ENCODE assay signal across 9 cellular contexts in the genomic region with DNA sequence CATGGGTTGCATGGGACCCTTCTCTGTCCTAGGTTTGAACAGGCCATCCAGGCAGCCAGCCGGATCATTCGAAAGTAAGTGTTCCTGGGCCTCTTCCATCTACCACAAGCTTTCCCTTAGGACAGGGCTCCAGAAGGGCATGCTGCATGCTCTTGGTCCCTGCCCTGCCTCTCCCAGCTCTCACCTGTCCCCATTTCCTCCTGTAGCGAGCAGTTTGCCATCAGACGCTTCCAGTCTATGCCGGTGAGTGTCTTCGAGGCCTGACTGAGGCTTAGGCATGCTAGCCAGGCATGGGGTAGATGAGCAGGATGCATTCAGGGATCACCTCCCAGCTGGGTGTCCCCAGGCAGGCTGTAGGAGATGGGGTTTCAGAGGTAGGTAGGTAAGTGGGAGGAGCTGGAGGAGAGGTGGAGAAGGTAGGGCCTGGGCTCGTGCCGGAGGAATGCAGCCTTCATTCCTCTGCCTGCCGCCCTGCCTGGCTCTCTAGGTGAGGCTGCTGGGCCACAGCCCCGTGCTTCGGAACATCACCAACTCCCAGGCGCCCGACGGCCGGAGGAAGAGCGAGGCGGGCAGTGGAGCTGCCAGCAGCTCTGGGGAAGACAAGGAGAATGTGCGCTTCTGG. TPM values are rescaled to one million over a fixed set of nuclear protein-coding genes. Genes with fewer than 3 reads are reported as not detected.
A peak's percentile ranks its signal among the peaks of the same experiment; 100 is the strongest.
DNase-seq lines count a peak whose midpoint lies in the region; FAIRE-seq and TF ChIP-seq lines count a peak whose summit lies in the region.
"Had no signal": no experiment of that assay in that cellular context is flagged by ENCODE, and none has a peak within 500 bp of the region (broad histone marks: within the 10 kb centered on the region; RNA-seq: fewer than 3 reads in every experiment).

No MANE protein-coding gene starts in this region.

- intact Hi-C loops in esophagus squamous epithelium (cut with DNase I), result no loop called here

- FAIRE-seq in urothelium cell line (lab: Jason Lieb, UNC), result no peak
- FAIRE-seq: astrocyte had no signal

- no peaks in the 10 kb centered on the region for H3K9me2 ChIP-seq in DOHH2 (replicated peaks; ENCODE audit: control insufficient read depth, low read length)

- no peaks in the 10 kb centered on the region for H3K9me3 ChIP-seq in DOHH2 (ENCODE audit: control insufficient read depth, insufficient read depth, low read length)
- no peaks in the 10 kb centered on the region for H3K9me3 ChIP-seq in NT2/D1 (ENCODE audit: insufficient read depth, low read length)
- no peaks in the 10 kb centered on the region for H3K9me3 ChIP-seq in esophagus squamous epithelium
- no peaks in the 10 kb centered on the region for H3K9me3 ChIP-seq in HAP-1
- H3K9me3 ChIP-seq: neutrophil had no signal

- H3F3A ChIP-seq in DOHH2 (ENCODE audit: control insufficient read depth, insufficient read depth), result peaks cover 11% of the 10 kb centered on the region; the same call in 1 of the 2 replicates

- H3K27me3 ChIP-seq in DOHH2 (ENCODE audit: control insufficient read depth, low read length) (no peaks in the 10 kb centered on the region), NT2/D1 (ENCODE audit: insufficient read depth, insufficient read length) (no peaks in the 10 kb centered on the region), esophagus squamous epithelium (no peaks in the 10 kb centered on the region), HAP-1 (ENCODE audit: low read depth) (no peaks in the 10 kb centered on the region)
- H3K27me3 ChIP-seq: neutrophil had no signal

- TF ChIP-seq CTCF in DOHH2 (IDR thresholded peaks at IDR 0.05; ENCODE audit: low read depth, low read length, poor library complexity, severe bottlenecking) (no peak), esophagus squamous epithelium (IDR thresholded peaks at IDR 0.05) (no peak), osteocyte (IDR thresholded peaks at IDR 0.05) (no peak)

- in situ Hi-C loops in HAP-1 (cut with MboI; ENCODE audit: low sequenced_read_pairs), result no loop called here

- H3K4me3 ChIP-seq in DOHH2 (ENCODE audit: low read length), result peak overlapping the region; percentile 75
- no peak overlapping the region for H3K4me3 ChIP-seq in NT2/D1 (ENCODE audit: insufficient read length, low read depth)
- H3K4me3 ChIP-seq in esophagus squamous epithelium, result no peak overlapping the region
- H3K4me3 ChIP-seq in HAP-1, result no peak overlapping the region

- H3K4me2 ChIP-seq in DOHH2 (ENCODE audit: low read length), result peak overlapping the region; percentile 83

- WGBS in esophagus squamous epithelium, 2 donors, result 88 to 90% methylated on average over 4 to 12 of the region's 18 CpGs

- peaks cover 84% of the 10 kb centered on the region for H3K4me1 Mint-ChIP-seq in osteocyte (ENCODE audit: unreplicated experiment)

- H3K36me3 Mint-ChIP-seq in osteocyte (ENCODE audit: unreplicated experiment), result peaks cover 59% of the 10 kb centered on the region

- H3K27me3 Mint-ChIP-seq in osteocyte (ENCODE audit: unreplicated experiment), result no peaks in the 10 kb centered on the region

- peak overlapping the region; percentile 64 for H3K27ac Mint-ChIP-seq in osteocyte (ENCODE audit: unreplicated experiment)

- H3K27ac ChIP-seq in DOHH2 (ENCODE audit: low read depth, low read length), result no peak overlapping the region
- peak overlapping the region; percentile 30 to 97 (median 82) for H3K27ac ChIP-seq in esophagus squamous epithelium
- H3K27ac ChIP-seq: neutrophil had no signal

- H3K9ac ChIP-seq in NT2/D1 (ENCODE audit: insufficient read length, low read depth), result peak overlapping the region; percentile 44

- peak overlapping the region; percentile 32 for H3K4me3 Mint-ChIP-seq in osteocyte (ENCODE audit: unreplicated experiment)

- no peaks in the 10 kb centered on the region for H4K20me1 ChIP-seq in DOHH2 (ENCODE audit: control insufficient read depth, insufficient read depth, low read depth, low read length)

- no peak for DNase-seq in NT2/D1 (ENCODE audit: low read depth, low spot score)
- no peak for DNase-seq in esophagus squamous epithelium (lab: John Stamatoyannopoulos, UW)
- no peak for DNase-seq in osteocyte (ENCODE audit: extremely low spot score, unreplicated experiment)
- no peak for DNase-seq in NCI-H187 (lab: John Stamatoyannopoulos, UW)
- no peak for DNase-seq in HAP-1 (ENCODE audit: low spot score in 2 of 2)
- DNase-seq in urothelium cell line (ENCODE audit: low spot score), result no peak

- no peak for TF ChIP-seq POLR2A in esophagus squamous epithelium (IDR thresholded peaks at IDR 0.05)

- H3K79me2 ChIP-seq in DOHH2 (ENCODE audit: control insufficient read depth, low read length), result peaks cover 26% of the 10 kb centered on the region

- H3K4me1 ChIP-seq in DOHH2 (ENCODE audit: control insufficient read depth, low read length) (peaks cover 44% of the 10 kb centered on the region), NT2/D1 (ENCODE audit: insufficient read depth, insufficient read length) (peaks cover 17% of the 10 kb centered on the region), esophagus squamous epithelium (peaks cover 47 to 94% (median 57%) of the 10 kb centered on the region in 3 donors), HAP-1 (peaks cover 8% of the 10 kb centered on the region; the same call in 1 of the 2 replicates)

- H3K9me3 Mint-ChIP-seq in osteocyte (ENCODE audit: unreplicated experiment), result no peaks in the 10 kb centered on the region

- peaks cover 63% of the 10 kb centered on the region for H3K36me3 ChIP-seq in DOHH2 (ENCODE audit: control insufficient read depth, low read length)
- peaks cover 61% of the 10 kb centered on the region for H3K36me3 ChIP-seq in NT2/D1 (ENCODE audit: insufficient read depth, insufficient read length, low read length)
- H3K36me3 ChIP-seq in esophagus squamous epithelium, result peaks cover 9 to 62% (median 50%) of the 10 kb centered on the region in 3 donors
- H3K36me3 ChIP-seq in HAP-1 (replicated peaks), result peaks cover 60% of the 10 kb centered on the region

RNA-seq across cellular contexts. Expression of a gene that starts 4.3 kb away (rescaled TPM):
- total RNA-seq in esophagus squamous epithelium, result 10 to 100 TPM; 15.6 to 26.2 (median 18.1) TPM
- 193 and 197 TPM in 2 replicates for total RNA-seq in osteocyte

RNA-seq across cellular contexts. Expression of a gene that starts 13.8 kb away (rescaled TPM):
- 10 to 100 TPM; 38.8 to 81.4 (median 67.1) TPM for total RNA-seq in esophagus squamous epithelium
- total RNA-seq in osteocyte, result 87.7 and 92.2 TPM in 2 replicates

RNA-seq across cellular contexts. Expression of a gene that starts 19.1 kb away (rescaled TPM):
- total RNA-seq in esophagus squamous epithelium (under 1 TPM in 1 of 4 donors, not detected in 3; 0.19 TPM), osteocyte (0.24 TPM in 1 of 2 replicates, not detected in the other)

RNA-seq across cellular contexts. Expression of a gene that starts 20.0 kb away (rescaled TPM):
- total RNA-seq in esophagus squamous epithelium (10 to 100 TPM in 2 of 4 donors, 1 to 10 TPM in 2; 5.8 to 12.8 (median 10.4) TPM), osteocyte (22.8 and 24.3 TPM in 2 replicates)

RNA-seq across cellular contexts. Expression of a gene that starts 32.8 kb away (rescaled TPM):
- 10 to 100 TPM; 13.5 to 24.7 (median 19.8) TPM for total RNA-seq in esophagus squamous epithelium
- 24.3 and 25.2 TPM in 2 replicates for total RNA-seq in osteocyte
